In the genomic region with DNA sequence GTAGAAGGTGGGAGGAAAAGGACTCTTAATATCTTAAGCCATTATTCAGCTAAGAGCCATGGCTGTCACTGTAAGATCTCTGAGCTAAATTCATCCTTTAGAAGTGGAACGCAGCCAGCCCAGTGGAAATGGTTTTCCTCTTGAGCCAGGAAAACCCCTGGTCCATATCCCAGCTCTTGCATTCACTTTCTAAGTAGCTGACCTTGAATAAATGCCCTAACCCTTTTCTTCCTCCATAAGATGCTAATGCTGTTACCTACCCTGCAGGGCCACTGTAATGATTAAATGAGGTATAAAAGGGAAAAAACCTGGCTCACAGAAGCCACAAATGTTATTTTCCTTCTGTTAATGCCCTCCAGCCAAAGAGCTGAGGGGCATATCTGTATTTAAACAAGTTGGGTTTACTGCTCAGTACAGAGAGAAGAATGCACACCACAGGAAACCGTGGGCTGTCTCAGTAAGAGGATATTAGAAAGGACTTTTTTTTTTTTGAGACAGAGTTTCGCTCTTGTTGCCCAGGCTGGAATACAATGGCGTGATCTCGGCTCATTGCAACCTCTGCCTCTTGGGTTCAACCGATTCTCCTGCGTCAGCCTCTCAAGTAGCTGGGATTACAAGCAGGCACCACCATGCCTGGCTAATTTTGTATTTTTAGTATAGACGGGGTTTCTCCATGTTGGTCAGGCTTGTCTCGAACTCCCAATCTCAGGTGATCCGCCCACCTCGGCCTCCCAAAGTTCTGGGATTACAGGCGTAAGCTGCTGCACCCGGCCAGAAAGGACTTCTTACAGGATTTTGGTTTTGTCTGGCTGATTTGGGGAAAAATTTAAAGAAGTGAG, we compare ENCODE assay signal across 14 cellular contexts. TPM values are rescaled to one million over a fixed set of nuclear protein-coding genes. Genes with fewer than 3 reads are reported as not detected.
DNase-seq lines count a peak whose midpoint lies in the region; ATAC-seq and TF ChIP-seq lines count a peak whose summit lies in the region.
"Had no signal": no experiment of that assay in that cellular context is flagged by ENCODE, and none has a peak within 500 bp of the region (broad histone marks: within the 10 kb centered on the region; RNA-seq: fewer than 3 reads in every experiment).

No MANE protein-coding gene starts in this region.

- no peaks in the 10 kb centered on the region for H3K27me3 Mint-ChIP-seq in activated CD4-positive, alpha-beta T cell treated with anti-CD3 and anti-CD28 coated beads, Interleukin-2, amount 10 ng/mL, durations not matched to agents 24 days and 14 days
- no peaks in the 10 kb centered on the region for H3K27me3 Mint-ChIP-seq in CD4-positive, alpha-beta T cell
- H3K27me3 Mint-ChIP-seq: activated naive CD4-positive, alpha-beta T cell treated with anti-CD3 and anti-CD28 coated beads, Interleukin-2, amount 10 ng/mL, durations not matched to agents 7 days and 5 days had no signal

- H3K36me3 Mint-ChIP-seq in activated CD4-positive, alpha-beta T cell treated with anti-CD3 and anti-CD28 coated beads, Interleukin-2, amount 10 ng/mL, durations not matched to agents 24 days and 14 days (ENCODE audit: low read depth), result peaks cover 51% of the 10 kb centered on the region
- peaks cover 93% of the 10 kb centered on the region for H3K36me3 Mint-ChIP-seq in CD4-positive, alpha-beta T cell (ENCODE audit: low read depth)

- H3K4me1 Mint-ChIP-seq in activated CD4-positive, alpha-beta T cell treated with anti-CD3 and anti-CD28 coated beads, Interleukin-2, amount 10 ng/mL, durations not matched to agents 24 days and 14 days, result peaks cover 22% of the 10 kb centered on the region
- H3K4me1 Mint-ChIP-seq in CD4-positive, alpha-beta T cell (ENCODE audit: low read depth), result peaks cover 27% of the 10 kb centered on the region

- peaks cover 0 to 48% (median 15%) of the 10 kb centered on the region in 6 donors for H3K4me1 ChIP-seq in spleen
- H3K4me1 ChIP-seq: pancreas had no signal

- H3K4me3 Mint-ChIP-seq in activated CD4-positive, alpha-beta T cell treated with anti-CD3 and anti-CD28 coated beads, Interleukin-2, amount 10 ng/mL, durations not matched to agents 24 days and 14 days, result no peak overlapping the region
- H3K4me3 Mint-ChIP-seq in CD4-positive, alpha-beta T cell, result no peak overlapping the region
- H3K4me3 Mint-ChIP-seq: activated naive CD4-positive, alpha-beta T cell treated with anti-CD3 and anti-CD28 coated beads, Interleukin-2, amount 10 ng/mL, durations not matched to agents 7 days and 5 days had no signal

- no peak for TF ChIP-seq POLR2A in spleen (IDR thresholded peaks at IDR 0.05)

- H3K27me3 ChIP-seq in spleen (replicated peaks in 1 of 7), result no peaks in the 10 kb centered on the region
- H3K27me3 ChIP-seq in CD4-positive, alpha-beta T cell (ENCODE audit: control insufficient read depth, insufficient read depth, low read length), result no peaks in the 10 kb centered on the region
- H3K27me3 ChIP-seq: MG63, pancreas had no signal

- H3K9me3 ChIP-seq in spleen, result no peaks in the 10 kb centered on the region
- H3K9me3 ChIP-seq in CD4-positive, alpha-beta T cell (ENCODE audit: control insufficient read depth, low read length), result no peaks in the 10 kb centered on the region
- H3K9me3 ChIP-seq: MG63, pancreas had no signal

- TF ChIP-seq CTCF in choroid plexus epithelial cell (conservative IDR thresholded peaks at IDR 0.05; ENCODE audit: low read depth, low read length), result no peak
- no peak for TF ChIP-seq CTCF in spleen (IDR thresholded peaks at IDR 0.05 in 8 of 11, conservative IDR thresholded peaks at IDR 0.05 in 3 of 11)
- TF ChIP-seq CTCF in CD4-positive, alpha-beta T cell (IDR thresholded peaks at IDR 0.05), result no peak

- ATAC-seq in HG03342 (IDR thresholded peaks at IDR 0.05; ENCODE audit: unreplicated experiment), result no peak
- ATAC-seq in CD4-positive, alpha-beta T cell (ENCODE audit: poor library complexity), result no peak
- ATAC-seq in HG03045 (IDR thresholded peaks at IDR 0.05; ENCODE audit: unreplicated experiment), result no peak
- ATAC-seq: pancreas had no signal

- H3K4me3 ChIP-seq in choroid plexus epithelial cell (ENCODE audit: low read depth, low read length) (no peak overlapping the region), spleen (no peak overlapping the region)
- H3K4me3 ChIP-seq: coronary artery, MG63, pancreas had no signal

- H3K27ac ChIP-seq in spleen, result peak overlapping the region in 7 of 8 donors; percentile 19 to 61 (median 47)
- no peak overlapping the region for H3K27ac ChIP-seq in CD4-positive, alpha-beta T cell (ENCODE audit: low read depth, low read length)
- H3K27ac ChIP-seq: coronary artery, pancreas had no signal

- H3K9me3 Mint-ChIP-seq in activated CD4-positive, alpha-beta T cell treated with anti-CD3 and anti-CD28 coated beads, Interleukin-2, amount 10 ng/mL, durations not matched to agents 24 days and 14 days, result no peaks in the 10 kb centered on the region
- H3K9me3 Mint-ChIP-seq in CD4-positive, alpha-beta T cell, result no peaks in the 10 kb centered on the region
- H3K9me3 Mint-ChIP-seq: activated naive CD4-positive, alpha-beta T cell treated with anti-CD3 and anti-CD28 coated beads, Interleukin-2, amount 10 ng/mL, durations not matched to agents 7 days and 5 days had no signal

- intact Hi-C loops in activated CD4-positive, alpha-beta T cell treated with anti-CD3 and anti-CD28 coated beads, Interleukin-2, amount 10 ng/mL, durations not matched to agents 24 days and 14 days (cut with micrococcal nuclease), result loop anchor here (5.0 kb wide), 1 partner anchor 33 kb away; no protein-coding TSS in a partner anchor
- intact Hi-C loops in spleen (cut with DNase I; ENCODE audit: low total_unique reads), result no loop called here
- intact Hi-C loops in CD4-positive, alpha-beta T cell (cut with DNase I, micrococcal nuclease), result no loop called here

- CTCF ChIA-PET in CD4-positive, alpha-beta T cell (lab: Charles Lee), result interaction anchor here (0.8 kb wide), 1 partner anchor 72 kb away, joined by 3 read pairs; no protein-coding TSS in a partner anchor

- WGBS in spleen, 5 donors, result 64 to 76% (median 70%) methylated on average over 13 of the region's 13 CpGs

- H3K36me3 ChIP-seq in spleen, result peaks cover 0 to 97% (median 63%) of the 10 kb centered on the region in 6 donors

- POLR2A ChIA-PET in CD4-positive, alpha-beta T cell (lab: Charles Lee), result no interaction called here

- H3K27ac Mint-ChIP-seq in activated CD4-positive, alpha-beta T cell treated with anti-CD3 and anti-CD28 coated beads, Interleukin-2, amount 10 ng/mL, durations not matched to agents 24 days and 14 days, result peak overlapping the region; percentile 6
- H3K27ac Mint-ChIP-seq in CD4-positive, alpha-beta T cell, result no peak overlapping the region
- H3K27ac Mint-ChIP-seq: activated naive CD4-positive, alpha-beta T cell treated with anti-CD3 and anti-CD28 coated beads, Interleukin-2, amount 10 ng/mL, durations not matched to agents 7 days and 5 days had no signal

- no peak for DNase-seq in activated CD4-positive, alpha-beta T cell treated with anti-CD3 and anti-CD28 coated beads, Interleukin-2, amount 10 ng/mL, durations not matched to agents 24 days and 14 days
- no peak for DNase-seq in activated CD4-positive, alpha-beta T cell treated with anti-CD3 and anti-CD28 coated beads, Interleukin-2, amount 50 U/mL, for 48 hours
- DNase-seq in MV-4-11 (lab: John Stamatoyannopoulos, UW), result peak; percentile 10
- DNase-seq in choroid plexus epithelial cell (ENCODE audit: low read depth), result peak; percentile 65
- DNase-seq in spleen, result no peak
- DNase-seq in CD4-positive, alpha-beta T cell, result no peak
- DNase-seq: activated CD4-positive, alpha-beta T cell treated with anti-CD3 and anti-CD28 coated beads for 48 hours; activated naive CD4-positive, alpha-beta T cell treated with anti-CD3 and anti-CD28 coated beads, Interleukin-2, amount 10 ng/mL, durations not matched to agents 7 days and 5 days; MG63; pancreas; trophoblast cell had no signal

RNA-seq across cellular contexts. Expression of gene UBL7, which starts 6.8 kb away (rescaled TPM):
- 53.5 and 62.1 TPM in 2 replicates for total RNA-seq in activated CD4-positive, alpha-beta T cell treated with anti-CD3 and anti-CD28 coated beads, Interleukin-2, amount 10 ng/mL, durations not matched to agents 24 days and 14 days
- total RNA-seq in spleen, result 10 to 100 TPM; 37.4 to 83.9 (median 47.8) TPM
- polyA plus RNA-seq in spleen, result 10 to 100 TPM; 36.9 to 58.2 (median 42.3) TPM
- 10 to 100 TPM; 14.3 to 17.1 TPM for total RNA-seq in CD4-positive, alpha-beta T cell

RNA-seq across cellular contexts. Expression of gene SEMA7A, which starts 20.4 kb away (rescaled TPM):
- total RNA-seq in activated CD4-positive, alpha-beta T cell treated with anti-CD3 and anti-CD28 coated beads, Interleukin-2, amount 10 ng/mL, durations not matched to agents 24 days and 14 days, result 88.0 and 89.6 TPM in 2 replicates
- 100 to 1,000 TPM in 5 of 7 donors, 10 to 100 TPM in 2; 74.9 to 150 (median 132) TPM for total RNA-seq in spleen
- 100 to 1,000 TPM in 1 of 3 donors, 10 to 100 TPM in 2; 41.6 to 154 (median 78.4) TPM for polyA plus RNA-seq in spleen
- 1 to 10 TPM; 2.3 to 2.7 TPM for total RNA-seq in CD4-positive, alpha-beta T cell

Comparison
In these comparisons a context has a peak if more than half of its experiments do, and no peak if none do; other contexts are left out.
1. DNase-seq: peak in MV-4-11 (single experiment) and choroid plexus epithelial cell (single experiment); none in activated CD4-positive, alpha-beta T cell treated with anti-CD3 and anti-CD28 coated beads, Interleukin-2, amount 10 ng/mL, durations not matched to agents 24 days and 14 days (single experiment), activated CD4-positive, alpha-beta T cell treated with anti-CD3 and anti-CD28 coated beads, Interleukin-2, amount 50 U/mL, for 48 hours (0 of 2), spleen (single experiment) and CD4-positive, alpha-beta T cell (0 of 10).
2. RNA of gene SEMA7A, which starts 20.4 kb away (total RNA-seq): 74.9 to 150 TPM in spleen and 88.0 to 89.6 TPM in activated CD4-positive, alpha-beta T cell treated with anti-CD3 and anti-CD28 coated beads, Interleukin-2, amount 10 ng/mL, durations not matched to agents 24 days and 14 days; 2.3 to 2.7 TPM in CD4-positive, alpha-beta T cell; every median in the first group is over 10 times any median in the second.